Comparison of ENCODE assay signal across 14 cellular contexts in genomic region chr5:157926171-157926671, GRCh38.
"Had no signal": no experiment of that assay in that cellular context is flagged by ENCODE, and none has a peak within 500 bp of the region (broad histone marks: within the 10 kb centered on the region; RNA-seq: fewer than 3 reads in every experiment).

No MANE protein-coding gene starts in this region.

- ATAC-seq: activated CD4-positive, CD25-positive, alpha-beta regulatory T cell treated with anti-CD3 and anti-CD28 coated beads, Interleukin-2, amount 50 U/mL, for 24 hours; gastrocnemius medialis had no signal

- H3K9me3 Mint-ChIP-seq: nephron progenitor cell; T-helper 2 cell treated with Interferon-gamma antibody and Interleukin-4, amounts not matched to agents 5 μg/mL and 100 μg/mL, for 36 hours had no signal

- H3K4me3 Mint-ChIP-seq: nephron progenitor cell; T-helper 2 cell treated with Interferon-gamma antibody and Interleukin-4, amounts not matched to agents 5 μg/mL and 100 μg/mL, for 36 hours had no signal

- H3K4me1 ChIP-seq: adrenal gland, tibial artery, vagina had no signal

- DNase-seq: activated CD4-positive, alpha-beta T cell treated with anti-CD3 and anti-CD28 coated beads, Interleukin-2, amount 50 U/mL, for 4 hours; activated naive CD4-positive, alpha-beta T cell treated with anti-CD3 and anti-CD28 coated beads, Interleukin-2, amount 50 U/mL, for 16 hours; activated T-cell treated with anti-CD3 and anti-CD28 coated beads, Interleukin-2, amount 50 U/mL, for 1 hour; adrenal gland; central memory CD4-positive, alpha-beta T cell; effector memory CD4-positive, alpha-beta T cell; gastrocnemius medialis; nephron progenitor cell; tibial artery had no signal

- H3K4me3 ChIP-seq: adrenal gland, gastrocnemius medialis, smooth muscle cell, tibial artery, vagina had no signal

- H3K9me3 ChIP-seq: adrenal gland, gastrocnemius medialis, tibial artery, vagina had no signal

- H3K36me3 ChIP-seq: adrenal gland, gastrocnemius medialis, tibial artery, vagina had no signal

- H3K27ac ChIP-seq: adrenal gland, epithelial cell of prostate, gastrocnemius medialis, tibial artery, vagina had no signal

- H3K27ac Mint-ChIP-seq: T-helper 2 cell treated with Interferon-gamma antibody and Interleukin-4, amounts not matched to agents 5 μg/mL and 100 μg/mL, for 36 hours had no signal

- H3K27me3 ChIP-seq: adrenal gland, gastrocnemius medialis, tibial artery, vagina had no signal
